Comparison of ENCODE assay signal across 9 cellular contexts in genomic region chr15:88705769-88706165, GRCh38.
DNase-seq lines count a peak whose midpoint lies in the region; ATAC-seq and TF ChIP-seq lines count a peak whose summit lies in the region.
"Had no signal": no experiment of that assay in that cellular context is flagged by ENCODE, and none has a peak within 500 bp of the region (broad histone marks: within the 10 kb centered on the region; RNA-seq: fewer than 3 reads in every experiment).

No MANE protein-coding gene starts in this region.

- CTCF ChIA-PET in activated CD4-positive, alpha-beta T cell treated with anti-CD3 and anti-CD28 coated beads, Interleukin-2, amount 10 ng/mL, durations not matched to agents 7 days and 5 days (lab: Charles Lee), result no interaction called here

- in situ Hi-C loops in brain microvascular endothelial cell (cut with HindIII; ENCODE audit: low pct_ligation_motif_present, low sequenced_read_pairs), result no loop called here

- H3K4me3 ChIP-seq in brain microvascular endothelial cell (ENCODE audit: low read depth, low read length) (peak overlapping the region; percentile 50), subcutaneous abdominal adipose tissue (ENCODE audit: low read depth in 1 of 5, low read length in 5 of 5) (peak overlapping the region; percentile 42 to 58 (median 52))

- peaks cover 16% of the 10 kb centered on the region for H3K4me1 Mint-ChIP-seq in activated CD4-positive, alpha-beta T cell treated with anti-CD3 and anti-CD28 coated beads, Interleukin-2, amount 10 ng/mL, durations not matched to agents 7 days and 5 days
- H3K4me1 Mint-ChIP-seq in memory B cell, result peaks cover 11% of the 10 kb centered on the region

- H3K9me3 ChIP-seq in subcutaneous abdominal adipose tissue (ENCODE audit: control insufficient read depth in 5 of 5, low read length in 5 of 5), result no peaks in the 10 kb centered on the region

- no peaks in the 10 kb centered on the region for H3K36me3 ChIP-seq in brain microvascular endothelial cell (replicated peaks)
- no peaks in the 10 kb centered on the region for H3K36me3 ChIP-seq in subcutaneous abdominal adipose tissue (ENCODE audit: control insufficient read depth in 5 of 5, insufficient read depth in 5 of 5, low read length in 5 of 5)

- no peaks in the 10 kb centered on the region for H3K9me3 Mint-ChIP-seq in activated CD4-positive, alpha-beta T cell treated with anti-CD3 and anti-CD28 coated beads, Interleukin-2, amount 10 ng/mL, durations not matched to agents 7 days and 5 days
- no peaks in the 10 kb centered on the region for H3K9me3 Mint-ChIP-seq in memory B cell

- H3K27me3 ChIP-seq in brain microvascular endothelial cell (replicated peaks), result no peaks in the 10 kb centered on the region
- peaks cover 0 to 3% (median 0%) of the 10 kb centered on the region in 5 donors for H3K27me3 ChIP-seq in subcutaneous abdominal adipose tissue (ENCODE audit: control insufficient read depth in 5 of 5, insufficient read depth in 4 of 5, low read length in 5 of 5)

- H3K4me1 ChIP-seq in subcutaneous abdominal adipose tissue (ENCODE audit: control insufficient read depth in 5 of 5, insufficient read depth in 5 of 5, low read length in 5 of 5), result peaks cover 12 to 41% (median 31%) of the 10 kb centered on the region in 5 donors

- no peak for TF ChIP-seq CTCF in brain microvascular endothelial cell (IDR thresholded peaks at IDR 0.05; ENCODE audit: low read depth, low read length, missing control alignments)

- H3K27ac Mint-ChIP-seq in activated CD4-positive, alpha-beta T cell treated with anti-CD3 and anti-CD28 coated beads, Interleukin-2, amount 10 ng/mL, durations not matched to agents 7 days and 5 days, result no peak overlapping the region
- H3K27ac Mint-ChIP-seq in memory B cell, result no peak overlapping the region

- ATAC-seq in memory B cell (ENCODE audit: low read depth) (no peak), HG02970 (IDR thresholded peaks at IDR 0.05; ENCODE audit: low FRiP score, unreplicated experiment) (no peak), HG02885 (IDR thresholded peaks at IDR 0.05; ENCODE audit: poor library complexity, unreplicated experiment) (no peak)

- H3K9ac ChIP-seq in subcutaneous abdominal adipose tissue (ENCODE audit: low read length in 5 of 5), result peak overlapping the region in 3 of 5 donors; percentile 6 to 49 (median 44)

- H3K27ac ChIP-seq in brain microvascular endothelial cell (no peak overlapping the region), subcutaneous abdominal adipose tissue (ENCODE audit: low read depth, low read length) (no peak overlapping the region)

- H3K36me3 Mint-ChIP-seq in activated CD4-positive, alpha-beta T cell treated with anti-CD3 and anti-CD28 coated beads, Interleukin-2, amount 10 ng/mL, durations not matched to agents 7 days and 5 days (ENCODE audit: low read depth), result no peaks in the 10 kb centered on the region
- no peaks in the 10 kb centered on the region for H3K36me3 Mint-ChIP-seq in memory B cell

- POLR2A ChIA-PET in activated CD4-positive, alpha-beta T cell treated with anti-CD3 and anti-CD28 coated beads, Interleukin-2, amount 10 ng/mL, durations not matched to agents 7 days and 5 days (lab: Charles Lee), result no interaction called here

- peak overlapping the region; percentile 20 for H3K4me3 Mint-ChIP-seq in activated CD4-positive, alpha-beta T cell treated with anti-CD3 and anti-CD28 coated beads, Interleukin-2, amount 10 ng/mL, durations not matched to agents 7 days and 5 days
- H3K4me3 Mint-ChIP-seq in memory B cell, result peak overlapping the region; percentile 56

- no peak for DNase-seq in activated CD4-positive, alpha-beta T cell treated with anti-CD3 and anti-CD28 coated beads, Interleukin-2, amount 10 ng/mL, durations not matched to agents 7 days and 5 days
- DNase-seq in activated CD4-positive, alpha-beta T cell treated with anti-CD3 and anti-CD28 coated beads, Interleukin-2, amount 50 U/mL, for 4 hours, result no peak
- DNase-seq in brain microvascular endothelial cell (no peak), memory B cell (ENCODE audit: low spot score in 2 of 2) (no peak), DMS153 (lab: John Stamatoyannopoulos, UW) (no peak)
- DNase-seq: stimulated activated CD4-positive, alpha-beta T cell treated with anti-CD3 and anti-CD28 coated beads, Interleukin-4, amount 100 ng/mL, for 1 hour had no signal

- H3K27me3 Mint-ChIP-seq in activated CD4-positive, alpha-beta T cell treated with anti-CD3 and anti-CD28 coated beads, Interleukin-2, amount 10 ng/mL, durations not matched to agents 7 days and 5 days, result peaks cover 38% of the 10 kb centered on the region
- H3K27me3 Mint-ChIP-seq in memory B cell, result peaks cover 16% of the 10 kb centered on the region
